In genomic region chr20:1212607-1213396, GRCh38 we compare ENCODE assay signal across 9 cellular contexts. TPM values are rescaled to one million over a fixed set of nuclear protein-coding genes. Genes with fewer than 3 reads are reported as not detected.
DNase-seq lines count a peak whose midpoint lies in the region; ATAC-seq and TF ChIP-seq lines count a peak whose summit lies in the region.
"Had no signal": no experiment of that assay in that cellular context is flagged by ENCODE, and none has a peak within 500 bp of the region (broad histone marks: within the 10 kb centered on the region; RNA-seq: fewer than 3 reads in every experiment).

No MANE protein-coding gene starts in this region.

- H3K27me3 Mint-ChIP-seq in activated T-helper 2 cell treated with anti-CD3 and anti-CD28 coated beads, Interferon-gamma antibody, Interleukin-2, Interleukin-4, amounts not matched to agents 10 μg/mL and 5 μg/mL and 100 μg/mL, durations not matched to agents 14 hours and 24 hours and 36 hours (ENCODE audit: low read depth) = peaks cover 18% of the 10 kb centered on the region

- H3K9me3 ChIP-seq in RWPE2 (ENCODE audit: severe bottlenecking) (no peaks in the 10 kb centered on the region), thoracic aorta (no peaks in the 10 kb centered on the region)
- H3K9me3 ChIP-seq: BLaER1 treated with 17β-estradiol and CSF1 and Interleukin-3, amounts not matched to agents 10 nM and 100 nM had no signal

- no peaks in the 10 kb centered on the region for H3K36me3 ChIP-seq in RWPE2 (ENCODE audit: low read depth)
- no peaks in the 10 kb centered on the region for H3K36me3 ChIP-seq in thoracic aorta
- H3K36me3 ChIP-seq: BLaER1 treated with 17β-estradiol and CSF1 and Interleukin-3, amounts not matched to agents 10 nM and 100 nM had no signal

- H3K4me1 Mint-ChIP-seq in activated T-helper 2 cell treated with anti-CD3 and anti-CD28 coated beads, Interferon-gamma antibody, Interleukin-2, Interleukin-4, amounts not matched to agents 10 μg/mL and 5 μg/mL and 100 μg/mL, durations not matched to agents 14 hours and 24 hours and 36 hours (ENCODE audit: low read depth) = peaks cover 32% of the 10 kb centered on the region

- H3K9me3 Mint-ChIP-seq in activated T-helper 2 cell treated with anti-CD3 and anti-CD28 coated beads, Interferon-gamma antibody, Interleukin-2, Interleukin-4, amounts not matched to agents 10 μg/mL and 5 μg/mL and 100 μg/mL, durations not matched to agents 14 hours and 24 hours and 36 hours = no peaks in the 10 kb centered on the region

- ATAC-seq in RWPE2 (ENCODE audit: low read depth) = peak; percentile 91
- ATAC-seq in thoracic aorta (ENCODE audit: insufficient number of reproducible peaks, low FRiP score, low read depth) = peak; percentile 60

- H3K27me3 ChIP-seq in RWPE2 (ENCODE audit: insufficient read depth, poor library complexity, severe bottlenecking) (peaks cover 12% of the 10 kb centered on the region), thoracic aorta (replicated peaks; ENCODE audit: insufficient read depth) (no peaks in the 10 kb centered on the region)
- H3K27me3 ChIP-seq: BLaER1 treated with 17β-estradiol and CSF1 and Interleukin-3, amounts not matched to agents 10 nM and 100 nM had no signal

- H3K4me3 Mint-ChIP-seq in activated T-helper 2 cell treated with anti-CD3 and anti-CD28 coated beads, Interferon-gamma antibody, Interleukin-2, Interleukin-4, amounts not matched to agents 10 μg/mL and 5 μg/mL and 100 μg/mL, durations not matched to agents 14 hours and 24 hours and 36 hours (ENCODE audit: low read depth) = no peak overlapping the region

- H3K27ac ChIP-seq in RWPE2 (ENCODE audit: poor library complexity, severe bottlenecking) = no peak overlapping the region
- no peak overlapping the region for H3K27ac ChIP-seq in thoracic aorta
- H3K27ac ChIP-seq: BLaER1 treated with 17β-estradiol and CSF1 and Interleukin-3, amounts not matched to agents 10 nM and 100 nM had no signal

- in situ Hi-C loops in KBM-7 (cut with MboI; ENCODE audit: low pct_unique_long_range_greater_than_20kb, low sequenced_read_pairs) = no loop called here

- DNase-seq in NCI-H446 (lab: John Stamatoyannopoulos, UW) (peak; percentile 38 to 70), NCI-H446 treated with DMSO at 0.1 percent for 48 hours (lab: John Stamatoyannopoulos, UW) (no peak), KBM-7 (peak; percentile 70), RWPE2 (ENCODE audit: low spot score) (no peak), foreskin fibroblast (peak; percentile 65 to 89), non-pigmented ciliary epithelial cell (ENCODE audit: low read depth) (peak; percentile 18), thoracic aorta (ENCODE audit: low spot score) (peak; percentile 26)
- peak; percentile 60 for DNase-seq in activated T-helper 2 cell treated with anti-CD3 and anti-CD28 coated beads, Interferon-gamma antibody, Interleukin-2, Interleukin-4, amounts not matched to agents 10 μg/mL and 5 μg/mL and 100 μg/mL, durations not matched to agents 14 hours and 24 hours and 36 hours (ENCODE audit: low spot score)

- H3K36me3 Mint-ChIP-seq in activated T-helper 2 cell treated with anti-CD3 and anti-CD28 coated beads, Interferon-gamma antibody, Interleukin-2, Interleukin-4, amounts not matched to agents 10 μg/mL and 5 μg/mL and 100 μg/mL, durations not matched to agents 14 hours and 24 hours and 36 hours (ENCODE audit: low read depth) = no peaks in the 10 kb centered on the region

- intact Hi-C loops in activated T-helper 2 cell treated with anti-CD3 and anti-CD28 coated beads, Interferon-gamma antibody, Interleukin-2, Interleukin-4, amounts not matched to agents 10 μg/mL and 5 μg/mL and 100 μg/mL, durations not matched to agents 14 hours and 24 hours and 36 hours (cut with micrococcal nuclease) = loop anchor here (2.0 to 10.0 kb wide), 3 partner anchors 104 to 252 kb away; partner anchors contain the start of gene NSFL1C

- H3K4me1 ChIP-seq in RWPE2 (ENCODE audit: insufficient read depth, poor library complexity, severe bottlenecking) = no peaks in the 10 kb centered on the region
- no peaks in the 10 kb centered on the region for H3K4me1 ChIP-seq in thoracic aorta (ENCODE audit: control insufficient read depth in 1 of 2, low read depth in 2 of 2)

- H3K4me3 ChIP-seq in RWPE2 (ENCODE audit: severe bottlenecking) (no peak overlapping the region), foreskin fibroblast (ENCODE audit: low read depth in 1 of 2, low read length in 2 of 2) (no peak overlapping the region), thoracic aorta (peak overlapping the region; percentile 21)
- H3K4me3 ChIP-seq: BLaER1 treated with 17β-estradiol and CSF1 and Interleukin-3, amounts not matched to agents 10 nM and 100 nM had no signal

- peak; percentile 96 for TF ChIP-seq CTCF in RWPE2 (IDR thresholded peaks at IDR 0.05; ENCODE audit: poor library complexity, severe bottlenecking)
- TF ChIP-seq CTCF in foreskin fibroblast (IDR thresholded peaks at IDR 0.05; ENCODE audit: low read depth, low read length) = peak; percentile 77
- TF ChIP-seq CTCF in thoracic aorta (IDR thresholded peaks at IDR 0.05) = peak; percentile 60

- no peak overlapping the region for H3K27ac Mint-ChIP-seq in activated T-helper 2 cell treated with anti-CD3 and anti-CD28 coated beads, Interferon-gamma antibody, Interleukin-2, Interleukin-4, amounts not matched to agents 10 μg/mL and 5 μg/mL and 100 μg/mL, durations not matched to agents 14 hours and 24 hours and 36 hours

RNA-seq across cellular contexts. Expression of gene C20orf202, which starts 9.5 kb away (rescaled TPM):
- not detected in 2 replicates for total RNA-seq in activated T-helper 2 cell treated with anti-CD3 and anti-CD28 coated beads, Interferon-gamma antibody, Interleukin-2, Interleukin-4, amounts not matched to agents 10 μg/mL and 5 μg/mL and 100 μg/mL, durations not matched to agents 14 hours and 24 hours and 36 hours
- total RNA-seq in thoracic aorta = 1 to 10 TPM in 1 of 2 donors, not detected in 1; 1.7 TPM

RNA-seq across cellular contexts. Expression of gene RAD21L1, which starts 13.0 kb away (rescaled TPM):
- total RNA-seq in activated T-helper 2 cell treated with anti-CD3 and anti-CD28 coated beads, Interferon-gamma antibody, Interleukin-2, Interleukin-4, amounts not matched to agents 10 μg/mL and 5 μg/mL and 100 μg/mL, durations not matched to agents 14 hours and 24 hours and 36 hours = 0.32 TPM in 1 of 2 replicates, not detected in the other
- total RNA-seq in thoracic aorta = not detected

RNA-seq across cellular contexts. Expression of gene TMEM74B, which starts 28.0 kb away (rescaled TPM):
- total RNA-seq in activated T-helper 2 cell treated with anti-CD3 and anti-CD28 coated beads, Interferon-gamma antibody, Interleukin-2, Interleukin-4, amounts not matched to agents 10 μg/mL and 5 μg/mL and 100 μg/mL, durations not matched to agents 14 hours and 24 hours and 36 hours = 1.2 and 1.6 TPM in 2 replicates
- total RNA-seq in thoracic aorta = not detected

RNA-seq across cellular contexts. Expression of gene SNPH, which starts 53.3 kb away (rescaled TPM):
- total RNA-seq in activated T-helper 2 cell treated with anti-CD3 and anti-CD28 coated beads, Interferon-gamma antibody, Interleukin-2, Interleukin-4, amounts not matched to agents 10 μg/mL and 5 μg/mL and 100 μg/mL, durations not matched to agents 14 hours and 24 hours and 36 hours = 2.7 and 3.1 TPM in 2 replicates
- 10 to 100 TPM; 13.4 to 14.6 TPM for total RNA-seq in thoracic aorta

Comparison
In these comparisons a context has a peak if more than half of its experiments do, and no peak if none do; other contexts are left out.
1. DNase-seq: peak in NCI-H446 (2 of 2), KBM-7 (single experiment), activated T-helper 2 cell treated with anti-CD3 and anti-CD28 coated beads, Interferon-gamma antibody, Interleukin-2, Interleukin-4, amounts not matched to agents 10 μg/mL and 5 μg/mL and 100 μg/mL, durations not matched to agents 14 hours and 24 hours and 36 hours (single experiment), foreskin fibroblast (2 of 2), non-pigmented ciliary epithelial cell (single experiment) and thoracic aorta (single experiment); none in NCI-H446 treated with DMSO at 0.1 percent for 48 hours (single experiment) and RWPE2 (single experiment).
2. Peak in every context shown above with its lines, with median percentiles within 50 percentile points of each other: CTCF ChIP-seq.